In the genomic region with DNA sequence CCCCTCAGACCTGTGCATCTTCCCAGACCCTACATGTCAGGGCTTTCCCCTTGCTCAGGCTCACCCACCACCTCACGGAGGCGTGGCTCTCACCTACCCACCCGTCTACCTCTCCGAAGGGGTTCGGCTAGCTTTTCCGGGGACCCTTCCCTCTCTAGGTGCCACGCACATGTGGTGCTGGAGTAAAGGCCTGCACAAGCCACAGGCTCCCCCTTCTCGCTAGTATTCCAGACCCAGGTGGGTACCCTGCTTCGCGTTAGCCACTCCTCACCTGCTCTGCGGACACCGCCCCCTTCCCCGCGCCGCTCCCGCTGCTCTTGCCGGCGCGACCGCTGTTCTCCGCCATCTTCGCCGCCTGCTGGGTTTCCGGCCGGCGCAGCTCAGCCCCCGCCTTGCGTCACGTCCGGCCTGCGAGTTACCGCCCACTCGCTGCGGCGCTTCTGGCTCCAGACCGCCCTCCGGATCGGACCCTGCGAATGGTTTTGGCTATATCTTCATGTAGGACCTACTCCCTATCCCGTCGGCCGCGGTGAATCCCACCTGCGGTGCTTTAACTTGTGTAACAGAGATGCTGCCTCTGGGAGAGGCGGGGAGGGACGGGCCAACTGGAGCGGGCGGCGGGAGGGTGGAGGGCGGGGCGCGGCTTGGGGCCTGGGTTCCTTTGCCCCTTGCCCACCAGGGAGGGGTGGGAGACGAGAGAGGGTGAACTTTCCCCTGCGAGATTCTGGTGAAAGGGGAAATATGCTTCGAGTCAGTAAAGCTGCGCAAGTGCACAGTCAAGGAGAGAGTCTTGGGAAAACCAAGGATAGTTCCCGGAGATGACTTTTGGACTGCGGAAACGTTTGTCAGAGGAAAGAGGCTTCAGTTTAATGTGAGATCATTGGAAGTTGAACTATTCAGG, we compare ENCODE assay signal across 8 cellular contexts. TPM values are rescaled to one million over a fixed set of nuclear protein-coding genes. Genes with fewer than 3 reads are reported as not detected.
DNase-seq lines count a peak whose midpoint lies in the region; ATAC-seq, FAIRE-seq and TF ChIP-seq lines count a peak whose summit lies in the region.

NIT1 (plus strand) TSS at position 425 of the 901 bp plus-strand sequence; CDS start at position 497, 72 bp downstream.
A gene with protein sequence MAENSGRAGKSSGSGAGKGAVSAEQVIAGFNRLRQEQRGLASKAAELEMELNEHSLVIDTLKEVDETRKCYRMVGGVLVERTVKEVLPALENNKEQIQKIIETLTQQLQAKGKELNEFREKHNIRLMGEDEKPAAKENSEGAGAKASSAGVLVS (minus strand): TSS at position 357 of the 901 bp plus-strand sequence. CDS start 11 bp downstream, at position 346.

- H3K4me1 ChIP-seq in HUES64 (ENCODE audit: insufficient read depth, low read length) (peaks cover 10% of the 10 kb centered on the region), mononuclear cell (ENCODE audit: insufficient read depth, low read length) (peaks cover 86% of the 10 kb centered on the region)

- H3K36me3 ChIP-seq in HUES64 (ENCODE audit: insufficient read depth, low read length): peaks cover 47% of the 10 kb centered on the region

- no peak for TF ChIP-seq CTCF in D721Med (IDR thresholded peaks at IDR 0.05; ENCODE audit: insufficient read depth, missing control alignments)

- no peaks in the 10 kb centered on the region for H3K9me3 ChIP-seq in HUES64 (ENCODE audit: insufficient read depth, low read depth, low read length)
- no peaks in the 10 kb centered on the region for H3K9me3 ChIP-seq in mononuclear cell (ENCODE audit: low read depth, low read length)

- peak within 1 kb of the TSS; percentile 69 for H3K9ac ChIP-seq in HUES64 (ENCODE audit: low read depth, low read length)

- peak within 1 kb of the TSS; percentile 81 for H3K4me3 ChIP-seq in HUES64 (ENCODE audit: low read length)
- H3K4me3 ChIP-seq in mononuclear cell (ENCODE audit: low read length): peak within 1 kb of the TSS; percentile 88

- ATAC-seq in GM21447 (IDR thresholded peaks at IDR 0.05; ENCODE audit: unreplicated experiment): peak; percentile 75

- H3K27me3 ChIP-seq in HUES64 (ENCODE audit: insufficient read depth, low read length) (no peaks in the 10 kb centered on the region), mononuclear cell (ENCODE audit: insufficient read depth, low read length) (no peaks in the 10 kb centered on the region)

- peak within 1 kb of the TSS; percentile 95 for H3K27ac ChIP-seq in HUES64 (ENCODE audit: low read depth, low read length)
- H3K27ac ChIP-seq in epithelial cell of prostate: peak within 1 kb of the TSS; percentile 97

- under 1% methylated on average over 59 of the region's 59 CpGs for WGBS in HUES64

- peak; percentile 92 for DNase-seq in D721Med (ENCODE audit: insufficient read length, low spot score)
- DNase-seq in OCI-M2 (lab: John Stamatoyannopoulos, UW; ENCODE audit: unreplicated experiment): peak; percentile 35
- DNase-seq in activated T-cell treated with anti-CD3 and anti-CD28 coated beads for 48 hours (ENCODE audit: low read depth): peak; percentile 87
- DNase-seq in epithelial cell of prostate (ENCODE audit: low read depth, low spot score): no peak
- peak; percentile 82 to 84 for DNase-seq in stimulated activated CD8-positive, alpha-beta memory T cell treated with anti-CD3 and anti-CD28 coated beads, Interleukin-2, amount 100 ng/mL, for 48 hours (ENCODE audit: low read depth in 2 of 2)

- FAIRE-seq in D721Med (lab: Jason Lieb, UNC): no peak

RNA-seq across cellular contexts. Expression of gene NIT1, which starts in this region (rescaled TPM):
- 31.7 TPM for polyA plus RNA-seq in HUES64 (2013, experiment 1 of 2)
- polyA plus RNA-seq in HUES64 (2013, experiment 2 of 2): 34.2 TPM
- total RNA-seq in mononuclear cell: 9.0 TPM

RNA-seq across cellular contexts. Expression of the second gene that starts in this region (rescaled TPM):
- polyA plus RNA-seq in HUES64 (2013, experiment 1 of 2): 86.9 TPM
- 109 TPM for polyA plus RNA-seq in HUES64 (2013, experiment 2 of 2)
- total RNA-seq in mononuclear cell: 20.0 TPM
